In the genomic region with DNA sequence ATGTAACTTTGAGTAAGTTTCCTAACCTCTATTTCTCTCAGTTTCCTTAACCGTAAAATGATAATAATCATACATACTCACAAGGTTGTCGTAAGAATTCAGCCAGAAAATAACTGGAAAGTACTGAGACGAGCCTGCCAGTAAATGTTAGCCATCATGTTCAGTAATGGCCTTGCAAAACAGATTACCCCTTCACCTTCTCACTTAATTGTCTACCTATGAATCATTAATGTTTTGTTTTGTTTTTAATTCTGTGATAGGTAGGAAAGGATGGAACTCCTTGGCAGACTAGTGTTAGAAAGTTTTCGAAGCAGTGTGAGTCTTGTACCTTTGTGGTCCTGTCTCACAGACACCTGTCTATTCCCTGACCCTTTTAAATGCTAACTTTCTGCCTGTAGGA, we compare ENCODE assay signal across 26 cellular contexts. TPM values are rescaled to one million over a fixed set of nuclear protein-coding genes. Genes with fewer than 3 reads are reported as not detected.
"Had no signal": no experiment of that assay in that cellular context is flagged by ENCODE, and none has a peak within 500 bp of the region (broad histone marks: within the 10 kb centered on the region; RNA-seq: fewer than 3 reads in every experiment).

No MANE protein-coding gene starts in this region.

- H3K27me3 ChIP-seq: esophagus squamous epithelium, pancreas, spleen, testis, tibial nerve, upper lobe of right lung had no signal

- H3K27ac Mint-ChIP-seq: progenitor cell of endocrine pancreas; stimulated activated naive B cell treated with anti-CD40 and anti-IgM and Interleukin-4, amounts not matched to agents 10 μg/mL and 1 μg/mL and 100 μg/mL, for 72 hours had no signal

- H3K4me1 ChIP-seq: left ventricle myocardium inferior, pancreas, testis, upper lobe of right lung had no signal

- H3K4me3 Mint-ChIP-seq: immature natural killer cell; naive B cell; neural crest cell; stimulated activated naive B cell treated with anti-CD40 and anti-IgM and Interleukin-4, amounts not matched to agents 10 μg/mL and 1 μg/mL and 100 μg/mL, for 72 hours; stimulated activated naive CD8-positive, alpha-beta T cell treated with anti-CD3 and anti-CD28 coated beads, Interleukin-15, amount 100 ng/mL, for 72 hours had no signal

- H3K9me3 Mint-ChIP-seq: immature natural killer cell; stimulated activated naive B cell treated with anti-CD40 and anti-IgM and Interleukin-4, amounts not matched to agents 10 μg/mL and 1 μg/mL and 100 μg/mL, for 72 hours had no signal

- ATAC-seq: pancreas; sciatic nerve; stimulated activated naive B cell treated with anti-CD40 and anti-IgM and Interleukin-4, amounts not matched to agents 10 μg/mL and 1 μg/mL and 100 μg/mL, for 72 hours; stimulated activated naive CD8-positive, alpha-beta T cell treated with anti-CD3 and anti-CD28 coated beads, Interleukin-15, amount 100 ng/mL, for 72 hours; upper lobe of right lung had no signal

- H3K9me3 ChIP-seq: esophagus squamous epithelium, pancreas, testis, upper lobe of right lung had no signal

- DNase-seq: effector memory CD4-positive, alpha-beta T cell; esophagus squamous epithelium; foreskin fibroblast; immature natural killer cell; kidney; left cardiac atrium; left ventricle myocardium inferior; mesenchymal stem cell; naive B cell; nucleus accumbens; pancreas; retina; spleen; stimulated activated CD4-positive, alpha-beta T cell treated with anti-CD3 and anti-CD28 coated beads, Interleukin-15, amount 100 ng/mL, for 24 hours; stimulated activated CD4-positive, alpha-beta T cell treated with anti-CD3 and anti-CD28 coated beads, Interleukin-1b, Interleukin-23, amount 100 ng/mL, for 48 hours; stimulated activated CD4-positive, alpha-beta T cell treated with anti-CD3 and anti-CD28 coated beads, Interleukin-4, amount 100 ng/mL, for 24 hours; stimulated activated naive B cell treated with anti-CD40 and anti-IgM and Interleukin-4, amounts not matched to agents 10 μg/mL and 1 μg/mL and 100 μg/mL, for 72 hours; stimulated activated naive CD8-positive, alpha-beta T cell treated with anti-CD3 and anti-CD28 coated beads, Interleukin-15, amount 100 ng/mL, for 72 hours; testis; upper lobe of right lung had no signal

- H3K4me3 ChIP-seq: esophagus squamous epithelium, left ventricle myocardium inferior, lung, pancreas, spleen, testis, tibial nerve, upper lobe of right lung had no signal

- H3K27me3 Mint-ChIP-seq: naive B cell; progenitor cell of endocrine pancreas; stimulated activated naive B cell treated with anti-CD40 and anti-IgM and Interleukin-4, amounts not matched to agents 10 μg/mL and 1 μg/mL and 100 μg/mL, for 72 hours; stimulated activated naive CD8-positive, alpha-beta T cell treated with anti-CD3 and anti-CD28 coated beads, Interleukin-15, amount 100 ng/mL, for 72 hours had no signal

- H3K27ac ChIP-seq: epithelial cell of prostate, esophagus squamous epithelium, left ventricle myocardium inferior, pancreas, spleen, testis, tibial nerve, upper lobe of right lung had no signal

- H3K4me1 Mint-ChIP-seq: neural crest cell had no signal

RNA-seq across cellular contexts. Expression of a gene that starts 53.7 kb away (rescaled TPM):
- total RNA-seq: left ventricle myocardium inferior, progenitor cell of endocrine pancreas had no signal
